Comparison of ENCODE assay signal across 1 cellular context in the genomic region with DNA sequence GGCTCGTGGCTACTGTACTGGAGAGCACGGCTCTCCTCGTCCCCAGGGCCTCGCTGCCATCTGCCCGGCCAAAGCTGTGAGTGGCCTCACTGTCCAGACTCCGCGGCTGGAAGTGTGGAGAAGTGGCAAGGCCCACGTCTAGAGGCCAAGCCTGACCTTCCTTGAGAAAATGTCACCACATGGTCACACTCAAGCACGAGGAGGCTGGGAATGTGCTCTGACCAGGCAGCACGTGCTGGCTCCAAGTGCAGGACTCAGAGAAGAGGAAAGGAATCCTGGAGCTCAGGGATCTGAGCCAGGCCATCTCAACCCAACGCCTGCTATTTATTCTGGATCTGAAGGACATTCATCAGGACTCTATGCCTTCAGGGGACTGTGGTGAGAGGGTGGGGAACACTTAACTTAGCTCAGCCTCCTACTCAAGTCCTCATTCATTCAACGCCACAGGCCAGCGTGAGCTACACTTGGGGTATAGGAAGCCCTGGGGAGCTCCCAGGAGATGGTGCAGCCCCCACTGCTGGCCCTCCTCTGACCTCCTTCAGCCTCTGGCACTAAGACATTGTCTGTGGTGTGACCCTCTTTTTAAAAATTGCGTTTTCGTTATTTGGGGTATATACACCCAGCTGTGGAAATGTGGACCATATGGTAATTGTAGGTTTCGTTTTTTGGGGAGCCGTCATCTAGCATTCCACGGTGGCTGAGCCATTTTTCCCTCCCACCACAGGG.
TF ChIP-seq lines count a peak whose summit lies in the region.

No MANE protein-coding gene starts in this region.

TF ChIP-seq in H1, 55 proteins besides CTCF, POLR2A, EP300 and RAD21:
- TF ChIP-seq JUN (IDR thresholded peaks at IDR 0.05; ENCODE audit: low read depth, low read length), result no peak
- TF ChIP-seq SUZ12 (IDR thresholded peaks at IDR 0.05; ENCODE audit: low read length), result 0 out of 2 replicates have a peak, but pooled peaks have one; percentile 18
- TF ChIP-seq FOSL1 (IDR thresholded peaks at IDR 0.05; ENCODE audit: insufficient read depth, low read depth, low read length), result no peak
- TF ChIP-seq, protein P1, sequence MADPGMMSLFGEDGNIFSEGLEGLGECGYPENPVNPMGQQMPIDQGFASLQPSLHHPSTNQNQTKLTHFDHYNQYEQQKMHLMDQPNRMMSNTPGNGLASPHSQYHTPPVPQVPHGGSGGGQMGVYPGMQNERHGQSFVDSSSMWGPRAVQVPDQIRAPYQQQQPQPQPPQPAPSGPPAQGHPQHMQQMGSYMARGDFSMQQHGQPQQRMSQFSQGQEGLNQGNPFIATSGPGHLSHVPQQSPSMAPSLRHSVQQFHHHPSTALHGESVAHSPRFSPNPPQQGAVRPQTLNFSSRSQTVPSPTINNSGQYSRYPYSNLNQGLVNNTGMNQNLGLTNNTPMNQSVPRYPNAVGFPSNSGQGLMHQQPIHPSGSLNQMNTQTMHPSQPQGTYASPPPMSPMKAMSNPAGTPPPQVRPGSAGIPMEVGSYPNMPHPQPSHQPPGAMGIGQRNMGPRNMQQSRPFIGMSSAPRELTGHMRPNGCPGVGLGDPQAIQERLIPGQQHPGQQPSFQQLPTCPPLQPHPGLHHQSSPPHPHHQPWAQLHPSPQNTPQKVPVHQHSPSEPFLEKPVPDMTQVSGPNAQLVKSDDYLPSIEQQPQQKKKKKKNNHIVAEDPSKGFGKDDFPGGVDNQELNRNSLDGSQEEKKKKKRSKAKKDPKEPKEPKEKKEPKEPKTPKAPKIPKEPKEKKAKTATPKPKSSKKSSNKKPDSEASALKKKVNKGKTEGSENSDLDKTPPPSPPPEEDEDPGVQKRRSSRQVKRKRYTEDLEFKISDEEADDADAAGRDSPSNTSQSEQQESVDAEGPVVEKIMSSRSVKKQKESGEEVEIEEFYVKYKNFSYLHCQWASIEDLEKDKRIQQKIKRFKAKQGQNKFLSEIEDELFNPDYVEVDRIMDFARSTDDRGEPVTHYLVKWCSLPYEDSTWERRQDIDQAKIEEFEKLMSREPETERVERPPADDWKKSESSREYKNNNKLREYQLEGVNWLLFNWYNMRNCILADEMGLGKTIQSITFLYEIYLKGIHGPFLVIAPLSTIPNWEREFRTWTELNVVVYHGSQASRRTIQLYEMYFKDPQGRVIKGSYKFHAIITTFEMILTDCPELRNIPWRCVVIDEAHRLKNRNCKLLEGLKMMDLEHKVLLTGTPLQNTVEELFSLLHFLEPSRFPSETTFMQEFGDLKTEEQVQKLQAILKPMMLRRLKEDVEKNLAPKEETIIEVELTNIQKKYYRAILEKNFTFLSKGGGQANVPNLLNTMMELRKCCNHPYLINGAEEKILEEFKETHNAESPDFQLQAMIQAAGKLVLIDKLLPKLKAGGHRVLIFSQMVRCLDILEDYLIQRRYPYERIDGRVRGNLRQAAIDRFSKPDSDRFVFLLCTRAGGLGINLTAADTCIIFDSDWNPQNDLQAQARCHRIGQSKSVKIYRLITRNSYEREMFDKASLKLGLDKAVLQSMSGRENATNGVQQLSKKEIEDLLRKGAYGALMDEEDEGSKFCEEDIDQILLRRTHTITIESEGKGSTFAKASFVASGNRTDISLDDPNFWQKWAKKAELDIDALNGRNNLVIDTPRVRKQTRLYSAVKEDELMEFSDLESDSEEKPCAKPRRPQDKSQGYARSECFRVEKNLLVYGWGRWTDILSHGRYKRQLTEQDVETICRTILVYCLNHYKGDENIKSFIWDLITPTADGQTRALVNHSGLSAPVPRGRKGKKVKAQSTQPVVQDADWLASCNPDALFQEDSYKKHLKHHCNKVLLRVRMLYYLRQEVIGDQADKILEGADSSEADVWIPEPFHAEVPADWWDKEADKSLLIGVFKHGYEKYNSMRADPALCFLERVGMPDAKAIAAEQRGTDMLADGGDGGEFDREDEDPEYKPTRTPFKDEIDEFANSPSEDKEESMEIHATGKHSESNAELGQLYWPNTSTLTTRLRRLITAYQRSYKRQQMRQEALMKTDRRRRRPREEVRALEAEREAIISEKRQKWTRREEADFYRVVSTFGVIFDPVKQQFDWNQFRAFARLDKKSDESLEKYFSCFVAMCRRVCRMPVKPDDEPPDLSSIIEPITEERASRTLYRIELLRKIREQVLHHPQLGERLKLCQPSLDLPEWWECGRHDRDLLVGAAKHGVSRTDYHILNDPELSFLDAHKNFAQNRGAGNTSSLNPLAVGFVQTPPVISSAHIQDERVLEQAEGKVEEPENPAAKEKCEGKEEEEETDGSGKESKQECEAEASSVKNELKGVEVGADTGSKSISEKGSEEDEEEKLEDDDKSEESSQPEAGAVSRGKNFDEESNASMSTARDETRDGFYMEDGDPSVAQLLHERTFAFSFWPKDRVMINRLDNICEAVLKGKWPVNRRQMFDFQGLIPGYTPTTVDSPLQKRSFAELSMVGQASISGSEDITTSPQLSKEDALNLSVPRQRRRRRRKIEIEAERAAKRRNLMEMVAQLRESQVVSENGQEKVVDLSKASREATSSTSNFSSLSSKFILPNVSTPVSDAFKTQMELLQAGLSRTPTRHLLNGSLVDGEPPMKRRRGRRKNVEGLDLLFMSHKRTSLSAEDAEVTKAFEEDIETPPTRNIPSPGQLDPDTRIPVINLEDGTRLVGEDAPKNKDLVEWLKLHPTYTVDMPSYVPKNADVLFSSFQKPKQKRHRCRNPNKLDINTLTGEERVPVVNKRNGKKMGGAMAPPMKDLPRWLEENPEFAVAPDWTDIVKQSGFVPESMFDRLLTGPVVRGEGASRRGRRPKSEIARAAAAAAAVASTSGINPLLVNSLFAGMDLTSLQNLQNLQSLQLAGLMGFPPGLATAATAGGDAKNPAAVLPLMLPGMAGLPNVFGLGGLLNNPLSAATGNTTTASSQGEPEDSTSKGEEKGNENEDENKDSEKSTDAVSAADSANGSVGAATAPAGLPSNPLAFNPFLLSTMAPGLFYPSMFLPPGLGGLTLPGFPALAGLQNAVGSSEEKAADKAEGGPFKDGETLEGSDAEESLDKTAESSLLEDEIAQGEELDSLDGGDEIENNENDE (IDR thresholded peaks at IDR 0.05; ENCODE audit: insufficient replicate concordance, low read length), result no peak
TF ChIP-seq in H1: peak in this region for 1.
